1 cellular context compared by ENCODE assay signal in genomic region chr22:45263790-45264269, GRCh38.
TF ChIP-seq lines count a peak whose summit lies in the region.

No MANE protein-coding gene starts in this region.

TF ChIP-seq in PFSK-1, 5 proteins besides CTCF, POLR2A, EP300 and RAD21 (continued from another document):
- TF ChIP-seq REST (IDR thresholded peaks at IDR 0.05; ENCODE audit: insufficient read depth in 1 of 2, low read depth in 2 of 2, low read length in 2 of 2): peak; percentile 27 to 52; a peak in 1 of 4 replicates
- TF ChIP-seq TAF1 (IDR thresholded peaks at IDR 0.05; ENCODE audit: borderline replicate concordance, insufficient read depth, low read length): no peak
